16 cellular contexts compared by ENCODE assay signal in the genomic region with DNA sequence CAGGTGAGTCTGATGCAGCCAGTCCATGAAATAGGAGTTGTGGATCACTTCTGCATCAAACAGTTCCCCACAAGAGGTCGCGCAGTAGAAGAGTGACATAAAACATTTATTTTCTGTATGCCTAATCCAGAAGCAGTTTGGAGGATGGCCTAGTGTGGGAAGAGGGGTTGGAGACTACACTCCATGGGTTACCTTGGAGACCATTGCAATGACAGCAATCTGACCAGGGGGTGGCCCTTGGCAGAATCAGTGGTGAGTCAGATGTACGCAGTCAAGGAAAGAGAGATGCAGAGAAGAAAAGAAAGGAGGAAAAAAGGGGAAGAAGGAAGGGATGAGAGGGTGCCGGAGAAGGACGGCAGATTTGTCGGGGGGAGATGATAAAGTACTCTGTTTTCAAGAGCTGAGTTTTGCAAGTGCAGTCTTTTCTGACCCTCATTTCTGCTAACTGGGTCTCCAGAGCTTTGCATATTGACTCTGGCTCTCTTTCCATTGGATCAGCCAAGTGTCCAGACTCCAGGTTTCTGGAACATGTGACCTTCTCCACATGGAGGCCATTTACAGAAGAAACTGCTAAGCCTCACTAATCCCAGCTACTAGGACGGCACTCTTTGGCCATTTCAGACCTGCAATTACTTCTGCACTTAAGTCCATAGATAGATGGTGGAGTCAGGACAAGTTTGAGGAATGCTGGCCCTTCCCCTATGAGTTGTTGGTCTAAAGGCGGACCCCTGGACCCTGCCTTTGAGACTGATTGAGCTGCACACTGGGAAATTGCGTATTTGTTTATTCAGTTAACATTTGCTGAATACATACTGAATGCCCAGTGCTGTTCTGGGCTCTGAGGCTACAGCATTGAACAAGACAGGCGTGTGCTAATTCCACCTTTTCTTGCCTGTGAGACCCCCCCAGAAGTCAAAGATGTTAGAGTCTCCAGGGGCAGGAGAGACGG.
A peak's percentile ranks its signal among the peaks of the same experiment; 100 is the strongest.
DNase-seq lines count a peak whose midpoint lies in the region; ATAC-seq and TF ChIP-seq lines count a peak whose summit lies in the region.
"Had no signal": no experiment of that assay in that cellular context is flagged by ENCODE, and none has a peak within 500 bp of the region (broad histone marks: within the 10 kb centered on the region; RNA-seq: fewer than 3 reads in every experiment).

No MANE protein-coding gene starts in this region.

- no peak for TF ChIP-seq POLR2A in stomach (IDR thresholded peaks at IDR 0.05)

- H3K4me3 ChIP-seq in stomach = no peak overlapping the region

- intact Hi-C loops in stomach (cut with DNase I; ENCODE audit: low total_unique reads) = no loop called here

- H3K27me3 ChIP-seq in stomach = peaks cover 0 to 13% (median 0%) of the 10 kb centered on the region in 3 donors

- peak; percentile 7 for DNase-seq in NCI-H82 (lab: John Stamatoyannopoulos, UW)
- DNase-seq in NCI-H82 treated with DMSO at 0.1 percent for 48 hours (lab: John Stamatoyannopoulos, UW; ENCODE audit: unreplicated experiment) = no peak
- peak; percentile 30 for DNase-seq in Ammon's horn (ENCODE audit: low spot score)
- DNase-seq in HT1080 (ENCODE audit: low read depth) = peak; percentile 21
- DNase-seq in astrocyte of the hippocampus (ENCODE audit: low read depth, low spot score) = peak; percentile 58
- no peak for DNase-seq in NCI-H774 (lab: John Stamatoyannopoulos, UW)
- no peak for DNase-seq in stomach
- DNase-seq: ACHN; C1 segment of cervical spinal cord; Calu3; CD4-positive, alpha-beta T cell; DMS 273 treated with DMSO at 0.1 percent for 48 hours; EL; HCEC 1CT; HFFc6 had no signal

- H3K4me1 ChIP-seq in stomach = no peaks in the 10 kb centered on the region

- no peak for ATAC-seq in GM21786 (IDR thresholded peaks at IDR 0.05; ENCODE audit: unreplicated experiment)

- TF ChIP-seq CTCF in stomach (IDR thresholded peaks at IDR 0.05) = no peak

- 65 to 82% (median 70%) methylated on average over 11 of the region's 11 CpGs for WGBS in stomach, 5 donors

- no peak overlapping the region for H3K27ac ChIP-seq in stomach

- H3K36me3 ChIP-seq in stomach = no peaks in the 10 kb centered on the region

- TF ChIP-seq EP300 in stomach (IDR thresholded peaks at IDR 0.05) = no peak

- peaks cover 0 to 3% (median 0%) of the 10 kb centered on the region in 4 donors for H3K9me3 ChIP-seq in stomach

Comparison
In these comparisons a context has a peak if more than half of its experiments do, and no peak if none do; other contexts are left out.
1. DNase-seq: peak in NCI-H82 (single experiment), Ammon's horn (single experiment), HT1080 (single experiment) and astrocyte of the hippocampus (single experiment); none in NCI-H82 treated with DMSO at 0.1 percent for 48 hours (single experiment), NCI-H774 (single experiment) and stomach (single experiment).